12 cellular contexts compared by ENCODE assay signal in genomic region chr11:64373598-64373974, GRCh38. TPM values are rescaled to one million over a fixed set of nuclear protein-coding genes. Genes with fewer than 3 reads are reported as not detected.
DNase-seq lines count a peak whose midpoint lies in the region; ATAC-seq and TF ChIP-seq lines count a peak whose summit lies in the region.
"Had no signal": no experiment of that assay in that cellular context is flagged by ENCODE, and none has a peak within 500 bp of the region (broad histone marks: within the 10 kb centered on the region; RNA-seq: fewer than 3 reads in every experiment).

No MANE protein-coding gene starts in this region.

- no peak for DNase-seq in CD14-positive monocyte (ENCODE audit: low spot score)
- DNase-seq in Panc1 (ENCODE audit: low read depth, low spot score) = no peak
- no peak for DNase-seq in retina
- DNase-seq in right atrium auricular region (ENCODE audit: low spot score) = no peak
- no peak for DNase-seq in NCI-H2107 treated with DMSO at 0.1 percent for 48 hours (lab: John Stamatoyannopoulos, UW; ENCODE audit: unreplicated experiment)
- DNase-seq: activated naive CD4-positive, alpha-beta T cell treated with Interleukin-2 at 50 U/mL for 16 hours; foreskin melanocyte; immature natural killer cell; nephron progenitor cell had no signal

- peak overlapping the region in 1 of 2 donors; percentile 21 for H3K4me3 Mint-ChIP-seq in CD14-positive monocyte
- H3K4me3 Mint-ChIP-seq: immature natural killer cell, nephron progenitor cell had no signal

- CTCF ChIA-PET in Panc1 (lab: Charles Lee) = no interaction called here

- H3K9me3 Mint-ChIP-seq in CD14-positive monocyte = peaks cover 0 to 5% (median 4%) of the 10 kb centered on the region in 7 donors
- H3K9me3 Mint-ChIP-seq: immature natural killer cell, nephron progenitor cell had no signal

- POLR2A ChIA-PET in Panc1 (lab: Charles Lee) = no interaction called here

- 0 out of 2 replicates have a peak, but pooled peaks cover 6% of the 10 kb centered on the region for H3K36me3 ChIP-seq in HUES64 (ENCODE audit: insufficient read depth, low read length)
- H3K36me3 ChIP-seq in Panc1 (ENCODE audit: control insufficient read depth, insufficient read depth, low read length) = no peaks in the 10 kb centered on the region
- peaks cover 4% of the 10 kb centered on the region for H3K36me3 ChIP-seq in iPS-15b (ENCODE audit: control insufficient read depth, insufficient read depth, low read length)
- H3K36me3 ChIP-seq in right atrium auricular region = peaks cover 16% of the 10 kb centered on the region

- H3K9me3 ChIP-seq in HUES64 (ENCODE audit: insufficient read depth, low read depth, low read length) = no peaks in the 10 kb centered on the region
- H3K9me3 ChIP-seq in Panc1 (ENCODE audit: control insufficient read depth, insufficient read depth, low read depth, low read length) = no peaks in the 10 kb centered on the region
- no peaks in the 10 kb centered on the region for H3K9me3 ChIP-seq in iPS-15b (ENCODE audit: control insufficient read depth, insufficient read depth, low read length)
- H3K9me3 ChIP-seq in right atrium auricular region = no peaks in the 10 kb centered on the region

- no peak for ATAC-seq in Panc1
- no peak for ATAC-seq in GM18873 (IDR thresholded peaks at IDR 0.05; ENCODE audit: low FRiP score, unreplicated experiment)

- H3K27ac Mint-ChIP-seq in CD14-positive monocyte = peak overlapping the region in 4 of 7 donors; percentile 4 to 62 (median 28)
- H3K27ac Mint-ChIP-seq: nephron progenitor cell had no signal

- peaks cover 12% of the 10 kb centered on the region for H3K4me1 Mint-ChIP-seq in CD14-positive monocyte
- H3K4me1 Mint-ChIP-seq: immature natural killer cell had no signal

- peaks cover 0 to 3% (median 0%) of the 10 kb centered on the region in 3 donors for H3K27me3 Mint-ChIP-seq in CD14-positive monocyte (ENCODE audit: low read depth in 3 of 3)

- peak overlapping the region; percentile 43; the same call in 1 of the 2 replicates for H3K27ac ChIP-seq in HUES64 (ENCODE audit: low read depth, low read length)
- no peak overlapping the region for H3K27ac ChIP-seq in Panc1 (ENCODE audit: low read length)
- H3K27ac ChIP-seq in right atrium auricular region = no peak overlapping the region

- H3K9ac ChIP-seq in HUES64 (ENCODE audit: low read depth, low read length) (no peak overlapping the region), iPS-15b (ENCODE audit: low read depth, low read length) (peak overlapping the region; percentile 54)

- peaks cover 21 to 33% of the 10 kb centered on the region in 2 donors for H3K36me3 Mint-ChIP-seq in CD14-positive monocyte

- H3K4me3 ChIP-seq in HUES64 (ENCODE audit: low read length) = peak overlapping the region; percentile 26; the same call in 1 of the 2 replicates
- peak overlapping the region; percentile 30 to 42 for H3K4me3 ChIP-seq in Panc1 (ENCODE audit: low read depth in 2 of 2, low read length in 2 of 2)
- H3K4me3 ChIP-seq in iPS-15b (ENCODE audit: low read depth, low read length) = peak overlapping the region; percentile 66
- no peak overlapping the region for H3K4me3 ChIP-seq in right atrium auricular region

- H3K4me1 ChIP-seq in HUES64 (ENCODE audit: insufficient read depth, low read length) = no peaks in the 10 kb centered on the region
- peaks cover 5% of the 10 kb centered on the region; the same call in 1 of the 2 replicates for H3K4me1 ChIP-seq in Panc1 (ENCODE audit: control insufficient read depth, insufficient read depth, low read length)
- H3K4me1 ChIP-seq in iPS-15b (ENCODE audit: control insufficient read depth, insufficient read depth, low read length) = peaks cover 3% of the 10 kb centered on the region
- H3K4me1 ChIP-seq in right atrium auricular region = peaks cover 0 to 4% of the 10 kb centered on the region in 2 donors

- intact Hi-C loops in CD14-positive monocyte (cut with micrococcal nuclease) (no loop called here), Panc1 (cut with micrococcal nuclease; ENCODE audit: unreplicated experiment) (no loop called here)

- BruUV-seq in Panc1 (replicated peaks; lab: Mats Ljungman, UMichigan) = no TSS peak

- in situ Hi-C loops in Panc1 (cut with HindIII; ENCODE audit: low pct_unique_long_range_greater_than_20kb, low sequenced_read_pairs) = no loop called here

- 48% methylated on average over 5 of the region's 5 CpGs for WGBS in HUES64

- TF ChIP-seq CTCF in CD14-positive monocyte (IDR thresholded peaks at IDR 0.05) (no peak), Panc1 (IDR thresholded peaks at IDR 0.05) (no peak), right atrium auricular region (IDR thresholded peaks at IDR 0.05) (no peak)

- no peaks in the 10 kb centered on the region for H3K27me3 ChIP-seq in HUES64 (ENCODE audit: insufficient read depth, low read length)
- no peaks in the 10 kb centered on the region for H3K27me3 ChIP-seq in Panc1 (ENCODE audit: control insufficient read depth, insufficient read depth, low read length)
- H3K27me3 ChIP-seq in iPS-15b (ENCODE audit: control insufficient read depth, insufficient read depth, low read length) = no peaks in the 10 kb centered on the region
- no peaks in the 10 kb centered on the region for H3K27me3 ChIP-seq in right atrium auricular region

RNA-seq across cellular contexts. Expression of gene RPS6KA4, which starts 14.6 kb away (rescaled TPM):
- polyA plus RNA-seq in CD14-positive monocyte = 10 to 100 TPM; 16.2 to 24.5 TPM
- 7.5 TPM for polyA plus RNA-seq in HUES64 (2013, experiment 1 of 2)
- 9.3 TPM for polyA plus RNA-seq in HUES64 (2013, experiment 2 of 2)
- total RNA-seq in Panc1 (2021; ENCODE audit: unreplicated experiment) (74.0 TPM), right atrium auricular region (10 to 100 TPM; 11.4 to 22.2 TPM)
- polyA plus RNA-seq in Panc1 (2012; ENCODE audit: insufficient read length) = 74.3 TPM

RNA-seq across cellular contexts. Expression of gene CCDC88B, which starts 33.6 kb away (rescaled TPM):
- 10 to 100 TPM in 1 of 2 donors, 1 to 10 TPM in 1; 8.2 to 18.9 TPM for polyA plus RNA-seq in CD14-positive monocyte
- polyA plus RNA-seq in HUES64 (2013, experiment 1 of 2) = 2.0 TPM
- polyA plus RNA-seq in HUES64 (2013, experiment 2 of 2) = 3.9 TPM
- total RNA-seq in Panc1 (2021; ENCODE audit: unreplicated experiment) (17.1 TPM), right atrium auricular region (10 to 100 TPM; 11.7 to 12.0 TPM)
- 36.1 TPM for polyA plus RNA-seq in Panc1 (2012; ENCODE audit: insufficient read length)

RNA-seq across cellular contexts. Expression of gene PRDX5, which starts 55.7 kb away (rescaled TPM):
- polyA plus RNA-seq in CD14-positive monocyte = 100 to 1,000 TPM; 286 to 318 TPM
- 174 TPM for polyA plus RNA-seq in HUES64 (2013, experiment 1 of 2)
- polyA plus RNA-seq in HUES64 (2013, experiment 2 of 2) = 178 TPM
- 492 TPM for total RNA-seq in Panc1 (2021; ENCODE audit: unreplicated experiment)
- 1,326 TPM for polyA plus RNA-seq in Panc1 (2012; ENCODE audit: insufficient read length)
- total RNA-seq in right atrium auricular region = 100 to 1,000 TPM; 401 to 435 TPM

RNA-seq across cellular contexts. Expression of gene TRMT112, which starts 56.2 kb away (rescaled TPM):
- polyA plus RNA-seq in CD14-positive monocyte = 100 to 1,000 TPM; 254 to 298 TPM
- 232 TPM for polyA plus RNA-seq in HUES64 (2013, experiment 1 of 2)
- polyA plus RNA-seq in HUES64 (2013, experiment 2 of 2) = 226 TPM
- total RNA-seq in Panc1 (2021; ENCODE audit: unreplicated experiment) = 341 TPM
- polyA plus RNA-seq in Panc1 (2012; ENCODE audit: insufficient read length) = 654 TPM
- 100 to 1,000 TPM; 110 to 151 TPM for total RNA-seq in right atrium auricular region

Comparison
In these comparisons a context has a peak if more than half of its experiments do, and no peak if none do; other contexts are left out.
1. H3K4me3 ChIP-seq: peak in HUES64 (single experiment), Panc1 (2 of 2) and iPS-15b (single experiment); none in right atrium auricular region (0 of 2).